In genomic region chr12:27969901-27970390, GRCh38 we compare ENCODE assay signal across 8 cellular contexts. TPM values are rescaled to one million over a fixed set of nuclear protein-coding genes. Genes with fewer than 3 reads are reported as not detected.
DNase-seq lines count a peak whose midpoint lies in the region; ATAC-seq and TF ChIP-seq lines count a peak whose summit lies in the region.

No MANE protein-coding gene starts in this region.

- DNase-seq in AG04449 (ENCODE audit: low read depth, low spot score) (no peak), NT2/D1 (ENCODE audit: low read depth, low spot score) (peak; percentile 83), heart left ventricle (peak; percentile 32 to 65 (median 50)), progenitor cell of endocrine pancreas (ENCODE audit: low spot score, unreplicated experiment) (peak; percentile 78), NCI-H187 treated with DMSO at 0.1 percent for 48 hours (lab: John Stamatoyannopoulos, UW) (no peak)

- intact Hi-C loops in heart left ventricle (cut with DNase I) = loop anchor here in 6 of 10 donors (10.0 kb wide), 2 partner anchors 205 to 905 kb away; no protein-coding TSS in a partner anchor

- peak; percentile 20 for TF ChIP-seq CTCF in AG04449 (IDR thresholded peaks at IDR 0.05; ENCODE audit: insufficient read depth, low read length, missing control alignments)
- TF ChIP-seq CTCF in heart left ventricle (IDR thresholded peaks at IDR 0.05) = peak in 1 of 12 donors; percentile 37
- no peak for TF ChIP-seq CTCF in progenitor cell of endocrine pancreas (IDR thresholded peaks at IDR 0.05; ENCODE audit: unreplicated experiment)

- TF ChIP-seq POLR2A in heart left ventricle (IDR thresholded peaks at IDR 0.05) = no peak

- H3K27me3 Mint-ChIP-seq in activated naive CD4-positive, alpha-beta T cell treated with anti-CD3 and anti-CD28 coated beads, Interleukin-2, amount 50 U/mL, for 24 hours = peaks cover 58% of the 10 kb centered on the region
- H3K27me3 Mint-ChIP-seq in progenitor cell of endocrine pancreas = peaks cover 94% of the 10 kb centered on the region

- H3K9me3 ChIP-seq in NT2/D1 (ENCODE audit: insufficient read depth, low read length) = no peaks in the 10 kb centered on the region
- H3K9me3 ChIP-seq in heart left ventricle = no peaks in the 10 kb centered on the region

- peaks cover 17% of the 10 kb centered on the region for H3K4me1 Mint-ChIP-seq in activated naive CD4-positive, alpha-beta T cell treated with anti-CD3 and anti-CD28 coated beads, Interleukin-2, amount 50 U/mL, for 24 hours
- peaks cover 16% of the 10 kb centered on the region for H3K4me1 Mint-ChIP-seq in progenitor cell of endocrine pancreas (ENCODE audit: low read depth)

- H3K4me1 ChIP-seq in NT2/D1 (ENCODE audit: insufficient read depth, insufficient read length) (peaks cover 3% of the 10 kb centered on the region), heart left ventricle (peaks cover 0 to 29% (median 14%) of the 10 kb centered on the region in 12 donors)

- H3K9me3 Mint-ChIP-seq in activated naive CD4-positive, alpha-beta T cell treated with anti-CD3 and anti-CD28 coated beads, Interleukin-2, amount 50 U/mL, for 24 hours = no peaks in the 10 kb centered on the region
- H3K9me3 Mint-ChIP-seq in progenitor cell of endocrine pancreas (ENCODE audit: low read depth) = no peaks in the 10 kb centered on the region

- H3K36me3 ChIP-seq in NT2/D1 (ENCODE audit: insufficient read depth, insufficient read length, low read length) = no peaks in the 10 kb centered on the region
- H3K36me3 ChIP-seq in heart left ventricle = no peaks in the 10 kb centered on the region

- H3K27ac Mint-ChIP-seq in activated naive CD4-positive, alpha-beta T cell treated with anti-CD3 and anti-CD28 coated beads, Interleukin-2, amount 50 U/mL, for 24 hours = no peak overlapping the region
- peak overlapping the region; percentile 4 for H3K27ac Mint-ChIP-seq in progenitor cell of endocrine pancreas

- CTCF ChIA-PET in AG04449 (lab: Yijun Ruan, JAX) = interaction anchor here (1.0 to 3.2 kb wide), 8 partner anchors 30 to 240 kb away, joined by 3 to 12 read pairs (median 4); no protein-coding TSS in a partner anchor

- H3K27me3 ChIP-seq in NT2/D1 (ENCODE audit: insufficient read depth, insufficient read length) (peaks cover 80% of the 10 kb centered on the region), heart left ventricle (peaks cover 14 to 84% (median 62%) of the 10 kb centered on the region in 9 donors)

- POLR2A ChIA-PET in AG04449 (lab: Yijun Ruan, JAX) = interaction anchor here (0.6 to 1.5 kb wide), 7 partner anchors 12 to 488 kb away, joined by 3 to 6 read pairs (median 4); partner anchors contain the start of gene CCDC91

- H3K27ac ChIP-seq in heart left ventricle = peak overlapping the region in 5 of 12 donors; percentile 25 to 60 (median 57)

- peak overlapping the region; percentile 83 for H3K4me3 Mint-ChIP-seq in activated naive CD4-positive, alpha-beta T cell treated with anti-CD3 and anti-CD28 coated beads, Interleukin-2, amount 50 U/mL, for 24 hours
- H3K4me3 Mint-ChIP-seq in progenitor cell of endocrine pancreas (ENCODE audit: low read depth) = peak overlapping the region; percentile 80

- peak overlapping the region; percentile 66 for H3K9ac ChIP-seq in NT2/D1 (ENCODE audit: insufficient read length, low read depth)

- no peaks in the 10 kb centered on the region for H3K36me3 Mint-ChIP-seq in activated naive CD4-positive, alpha-beta T cell treated with anti-CD3 and anti-CD28 coated beads, Interleukin-2, amount 50 U/mL, for 24 hours
- H3K36me3 Mint-ChIP-seq in progenitor cell of endocrine pancreas (ENCODE audit: insufficient read depth) = no peaks in the 10 kb centered on the region

- ATAC-seq in GM18858 (IDR thresholded peaks at IDR 0.05; ENCODE audit: unreplicated experiment) = peak; percentile 83
- ATAC-seq in HG03039 (IDR thresholded peaks at IDR 0.05; ENCODE audit: unreplicated experiment) = peak; percentile 84
- peak in 3 of 4 donors; percentile 54 to 57 (median 57) for ATAC-seq in heart left ventricle

- H3K4me3 ChIP-seq in AG04449 (ENCODE audit: low read depth, low read length) (peak overlapping the region; percentile 65), NT2/D1 (ENCODE audit: insufficient read length, low read depth) (peak overlapping the region; percentile 50), heart left ventricle (peak overlapping the region; percentile 34 to 66 (median 54))

- WGBS in heart left ventricle, 4 donors = 0 to 2% (median 1%) methylated on average over 19 to 48 of the region's 48 CpGs

RNA-seq across cellular contexts. Expression of gene PTHLH, which starts 2.6 kb away (rescaled TPM):
- total RNA-seq in heart left ventricle = 1 to 10 TPM in 5 of 9 donors, under 1 TPM in 4; 0.25 to 3.7 (median 1.1) TPM
- 1 to 10 TPM in 1 of 2 donors, under 1 TPM in 1; 0.53 to 1.4 TPM for polyA plus RNA-seq in heart left ventricle
- total RNA-seq in progenitor cell of endocrine pancreas = 0.93 and 1.3 TPM in 2 replicates

Comparison
In these comparisons a context has a peak if more than half of its experiments do, and no peak if none do; other contexts are left out.
1. DNase-seq: peak in NT2/D1 (single experiment), heart left ventricle (5 of 5) and progenitor cell of endocrine pancreas (single experiment); none in AG04449 (single experiment) and NCI-H187 treated with DMSO at 0.1 percent for 48 hours (single experiment).
2. Peak in every context shown above with its lines, with median percentiles within 50 percentile points of each other: H3K4me3 ChIP-seq and ATAC-seq.